In the genomic region with DNA sequence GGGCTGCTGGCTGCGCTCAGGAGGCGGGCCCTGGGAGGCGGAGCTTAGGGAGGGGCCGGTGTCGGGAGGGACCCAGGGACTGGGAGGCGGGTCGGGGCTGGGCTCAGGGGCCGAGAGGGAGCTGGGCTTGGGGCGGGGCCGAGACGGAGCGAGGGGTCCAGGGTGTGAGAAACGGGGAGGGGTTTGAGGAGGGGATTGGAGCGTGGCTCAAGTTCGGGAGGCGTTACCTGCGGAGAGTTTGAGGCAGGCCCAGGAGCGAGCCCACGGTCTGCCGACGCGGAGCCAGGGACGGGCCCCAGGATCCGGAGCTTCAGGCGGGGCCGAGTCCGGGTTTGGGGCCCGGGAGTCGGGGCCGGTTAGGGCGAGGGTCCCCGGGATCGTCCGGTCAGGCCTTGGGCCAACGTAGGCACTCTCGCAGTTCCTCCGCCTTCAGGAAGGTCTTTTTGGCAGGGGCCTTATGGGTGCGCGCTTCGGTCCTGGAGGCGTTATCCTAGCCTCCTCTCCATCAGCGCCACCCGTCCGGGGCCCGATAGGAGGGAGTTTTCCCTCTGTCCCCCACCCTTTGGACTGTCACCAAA, we compare ENCODE assay signal across 1 cellular context.
TF ChIP-seq lines count a peak whose summit lies in the region.
"Not testable (repeated sequence)": the region's sequence is repeated elsewhere in the genome, so short reads cannot be mapped to it uniquely, and the experiment has no call there.

No MANE protein-coding gene starts in this region.

TF ChIP-seq in K562, 482 proteins besides CTCF, POLR2A, EP300 and RAD21 (continued from another document):
- peak; percentile 72 for TF ChIP-seq POLR2G (IDR thresholded peaks at IDR 0.05; ENCODE audit: low read depth, low read length)
- TF ChIP-seq CTBP1 (IDR thresholded peaks at IDR 0.05; ENCODE audit: borderline replicate concordance) = peak; percentile 35; the same call in 1 of the 2 replicates
- 0 out of 2 replicates have a peak, but pooled peaks have one; percentile 30 for TF ChIP-seq ZBTB7A (IDR thresholded peaks at IDR 0.05; ENCODE audit: borderline replicate concordance, control insufficient read depth, low read depth, low read length)
- 0 out of 2 replicates have a peak, but pooled peaks have one; percentile 29 for TF ChIP-seq PHF8 (IDR thresholded peaks at IDR 0.05; ENCODE audit: borderline replicate concordance, low read length)
- TF ChIP-seq HMGN3 (IDR thresholded peaks at IDR 0.05; ENCODE audit: borderline replicate concordance, extremely low read depth, insufficient read length, low read depth, low read length) = peak; percentile 27
- TF ChIP-seq CREB1 (IDR thresholded peaks at IDR 0.05) = not testable (repeated sequence)
- 0 out of 2 replicates have a peak, but pooled peaks have one; percentile 19 for TF ChIP-seq CREB1 (CRISPR knock-in tag; IDR thresholded peaks at IDR 0.05)
- TF ChIP-seq ZNF431 (CRISPR knock-in tag; IDR thresholded peaks at IDR 0.05) = 0 out of 2 replicates have a peak, but pooled peaks have one; percentile 12
